Comparison of ENCODE assay signal across 24 cellular contexts in the genomic region with DNA sequence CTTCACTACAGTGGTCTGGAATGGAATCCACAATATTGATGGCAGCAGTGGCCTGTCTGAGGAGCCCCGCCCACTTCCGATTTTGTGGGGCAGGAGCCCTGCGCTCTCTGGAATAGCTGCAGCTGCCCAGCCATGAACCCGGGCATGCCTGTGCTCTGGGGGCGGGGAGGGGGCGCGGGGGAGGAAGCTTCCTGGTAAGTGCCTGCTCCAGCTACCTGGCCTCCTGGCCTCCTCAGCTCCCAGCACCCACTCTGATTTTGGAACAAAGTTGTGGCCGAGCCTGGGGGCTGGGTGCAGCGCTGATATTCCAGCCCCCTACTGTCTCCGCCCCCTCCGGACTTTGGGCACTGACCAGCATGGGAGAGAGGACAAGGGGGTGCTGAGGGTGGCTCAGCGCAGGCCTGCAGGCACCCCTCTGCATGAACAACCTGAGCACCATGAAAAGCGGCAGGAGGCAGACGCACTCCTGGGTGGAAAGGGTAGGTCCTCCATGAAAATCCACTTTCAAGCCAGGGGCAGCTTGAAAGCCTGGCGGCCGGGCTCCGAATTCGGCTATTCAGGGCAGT.
DNase-seq lines count a peak whose midpoint lies in the region; ATAC-seq, FAIRE-seq and TF ChIP-seq lines count a peak whose summit lies in the region.
"Had no signal": no experiment of that assay in that cellular context is flagged by ENCODE, and none has a peak within 500 bp of the region (broad histone marks: within the 10 kb centered on the region; RNA-seq: fewer than 3 reads in every experiment).

No MANE protein-coding gene starts in this region.

- no peak overlapping the region for H3K27ac ChIP-seq in substantia nigra (ENCODE audit: low read depth, low read length, poor library complexity, severe bottlenecking)
- H3K27ac ChIP-seq: A549, Peyer's patch, SJSA1 had no signal

- no peak overlapping the region for H3K4me3 Mint-ChIP-seq in stimulated activated naive CD8-positive, alpha-beta T cell treated with anti-CD3 and anti-CD28 coated beads, Interleukin-15, amount 100 ng/mL, for 72 hours
- no peak overlapping the region for H3K4me3 Mint-ChIP-seq in nephron progenitor cell
- H3K4me3 Mint-ChIP-seq: B cell, CD14-positive monocyte had no signal

- H3K9me3 Mint-ChIP-seq in stimulated activated naive CD8-positive, alpha-beta T cell treated with anti-CD3 and anti-CD28 coated beads, Interleukin-15, amount 100 ng/mL, for 72 hours: no peaks in the 10 kb centered on the region
- H3K9me3 Mint-ChIP-seq in nephron progenitor cell: no peaks in the 10 kb centered on the region

- no peaks in the 10 kb centered on the region for H3K36me3 Mint-ChIP-seq in nephron progenitor cell (ENCODE audit: low read depth)
- H3K36me3 Mint-ChIP-seq: CD14-positive monocyte had no signal

- TF ChIP-seq POLR2A in H54 (IDR thresholded peaks at IDR 0.05; ENCODE audit: low read depth, low read length): no peak

- no peak for TF ChIP-seq CTCF in nephron progenitor cell (IDR thresholded peaks at IDR 0.05)

- H3K27me3 Mint-ChIP-seq in stimulated activated naive CD8-positive, alpha-beta T cell treated with anti-CD3 and anti-CD28 coated beads, Interleukin-15, amount 100 ng/mL, for 72 hours: no peaks in the 10 kb centered on the region
- H3K27me3 Mint-ChIP-seq in nephron progenitor cell (ENCODE audit: low read depth, poor library complexity): no peaks in the 10 kb centered on the region
- H3K27me3 Mint-ChIP-seq: B cell had no signal

- no peak for FAIRE-seq in H54 (lab: Jason Lieb, UNC)
- FAIRE-seq: A549, GM12891, H1 had no signal

- H3K27ac Mint-ChIP-seq in stimulated activated naive CD8-positive, alpha-beta T cell treated with anti-CD3 and anti-CD28 coated beads, Interleukin-15, amount 100 ng/mL, for 72 hours: no peak overlapping the region
- H3K27ac Mint-ChIP-seq in nephron progenitor cell: no peak overlapping the region
- H3K27ac Mint-ChIP-seq: B cell, CD14-positive monocyte had no signal

- no peak for DNase-seq in stimulated activated naive CD8-positive, alpha-beta T cell treated with anti-CD3 and anti-CD28 coated beads, Interleukin-15, Interleukin-2, amounts not matched to agents 100 U/mL and 50 U/mL, for 24 hours
- DNase-seq in stimulated activated naive CD8-positive, alpha-beta T cell treated with anti-CD3 and anti-CD28 coated beads, Interleukin-15, amount 100 ng/mL, for 72 hours: no peak
- DNase-seq in RPMI8226: peak; percentile 8
- peak; percentile 4 for DNase-seq in nephron progenitor cell
- DNase-seq in H54 (ENCODE audit: insufficient read length, low spot score): no peak
- DNase-seq in substantia nigra (lab: John Stamatoyannopoulos, UW): no peak
- DNase-seq: DMS79 treated with DMSO at 0.1 percent for 48 hours, Karpas-422, MV-4-11, NCI-H1105 treated with DMSO at 0.1 percent for 48 hours, NCI-H1694 treated with DMSO at 0.1 percent for 48 hours, NCI-H226, NCI-H510A treated with DMSO at 0.1 percent for 48 hours, NCI-H748 treated with DMSO at 0.1 percent for 48 hours, Peyer's patch, SW 1271 had no signal

- no peaks in the 10 kb centered on the region for H3K4me1 Mint-ChIP-seq in stimulated activated naive CD8-positive, alpha-beta T cell treated with anti-CD3 and anti-CD28 coated beads, Interleukin-15, amount 100 ng/mL, for 72 hours
- no peaks in the 10 kb centered on the region for H3K4me1 Mint-ChIP-seq in nephron progenitor cell
- H3K4me1 Mint-ChIP-seq: B cell, CD14-positive monocyte had no signal

- ATAC-seq in stimulated activated naive CD8-positive, alpha-beta T cell treated with anti-CD3 and anti-CD28 coated beads, Interleukin-15, Interleukin-2, amounts not matched to agents 100 U/mL and 50 U/mL, for 24 hours: peak; percentile 32
- ATAC-seq in stimulated activated naive CD8-positive, alpha-beta T cell treated with anti-CD3 and anti-CD28 coated beads, Interleukin-15, amount 100 ng/mL, for 72 hours: no peak
- ATAC-seq in GM21737 (IDR thresholded peaks at IDR 0.05; ENCODE audit: unreplicated experiment): no peak
- no peak for ATAC-seq in GM18909 (IDR thresholded peaks at IDR 0.05; ENCODE audit: poor library complexity, unreplicated experiment)
- ATAC-seq: A549 had no signal

Comparison
In these comparisons a context has a peak if more than half of its experiments do, and no peak if none do; other contexts are left out.
1. DNase-seq: peak in RPMI8226 (single experiment) and nephron progenitor cell (single experiment); none in stimulated activated naive CD8-positive, alpha-beta T cell treated with anti-CD3 and anti-CD28 coated beads, Interleukin-15, Interleukin-2, amounts not matched to agents 100 U/mL and 50 U/mL, for 24 hours (single experiment), stimulated activated naive CD8-positive, alpha-beta T cell treated with anti-CD3 and anti-CD28 coated beads, Interleukin-15, amount 100 ng/mL, for 72 hours (0 of 2), H54 (single experiment) and substantia nigra (0 of 49).